In genomic region chr2:1886405-1886992, GRCh38 we compare ENCODE assay signal across 8 cellular contexts.
A peak's percentile ranks its signal among the peaks of the same experiment; 100 is the strongest.
DNase-seq lines count a peak whose midpoint lies in the region; ATAC-seq and TF ChIP-seq lines count a peak whose summit lies in the region.

No MANE protein-coding gene starts in this region.

- DNase-seq in GM03348 (ENCODE audit: low spot score) (peak; percentile 73), SK-MEL-5 (ENCODE audit: low read depth, low spot score) (peak; percentile 80), cardiac fibroblast (ENCODE audit: low read depth in 2 of 2) (peak; percentile 71 to 80), left colon (peak in 1 of 2 donors; percentile 78), GOT3 (lab: John Stamatoyannopoulos, UW) (no peak)
- peak; percentile 8 to 13 for DNase-seq in stimulated activated CD8-positive, alpha-beta memory T cell treated with anti-CD3 and anti-CD28 coated beads, Interleukin-15, amount 100 ng/mL, for 48 hours (ENCODE audit: low read depth in 2 of 2)

- in situ Hi-C loops in SK-MEL-5 (cut with HindIII; ENCODE audit: low pct_unique_long_range_greater_than_20kb, low sequenced_read_pairs), result no loop called here

- peak; percentile 71 for TF ChIP-seq CTCF in cardiac fibroblast (IDR thresholded peaks at IDR 0.05; ENCODE audit: low read depth, low read length)

- intact Hi-C loops in left colon (cut with DNase I, micrococcal nuclease), result no loop called here

- H3K4me3 ChIP-seq in cardiac fibroblast (replicated peaks in 1 of 2; ENCODE audit: low read depth in 2 of 2, low read length in 2 of 2), result no peak overlapping the region

- ATAC-seq in HG02623 (IDR thresholded peaks at IDR 0.05; ENCODE audit: unreplicated experiment) (peak; percentile 50), left colon (peak; percentile 64), GM21515 (IDR thresholded peaks at IDR 0.05; ENCODE audit: unreplicated experiment) (no peak)
